1 cellular context compared by ENCODE assay signal in the genomic region with DNA sequence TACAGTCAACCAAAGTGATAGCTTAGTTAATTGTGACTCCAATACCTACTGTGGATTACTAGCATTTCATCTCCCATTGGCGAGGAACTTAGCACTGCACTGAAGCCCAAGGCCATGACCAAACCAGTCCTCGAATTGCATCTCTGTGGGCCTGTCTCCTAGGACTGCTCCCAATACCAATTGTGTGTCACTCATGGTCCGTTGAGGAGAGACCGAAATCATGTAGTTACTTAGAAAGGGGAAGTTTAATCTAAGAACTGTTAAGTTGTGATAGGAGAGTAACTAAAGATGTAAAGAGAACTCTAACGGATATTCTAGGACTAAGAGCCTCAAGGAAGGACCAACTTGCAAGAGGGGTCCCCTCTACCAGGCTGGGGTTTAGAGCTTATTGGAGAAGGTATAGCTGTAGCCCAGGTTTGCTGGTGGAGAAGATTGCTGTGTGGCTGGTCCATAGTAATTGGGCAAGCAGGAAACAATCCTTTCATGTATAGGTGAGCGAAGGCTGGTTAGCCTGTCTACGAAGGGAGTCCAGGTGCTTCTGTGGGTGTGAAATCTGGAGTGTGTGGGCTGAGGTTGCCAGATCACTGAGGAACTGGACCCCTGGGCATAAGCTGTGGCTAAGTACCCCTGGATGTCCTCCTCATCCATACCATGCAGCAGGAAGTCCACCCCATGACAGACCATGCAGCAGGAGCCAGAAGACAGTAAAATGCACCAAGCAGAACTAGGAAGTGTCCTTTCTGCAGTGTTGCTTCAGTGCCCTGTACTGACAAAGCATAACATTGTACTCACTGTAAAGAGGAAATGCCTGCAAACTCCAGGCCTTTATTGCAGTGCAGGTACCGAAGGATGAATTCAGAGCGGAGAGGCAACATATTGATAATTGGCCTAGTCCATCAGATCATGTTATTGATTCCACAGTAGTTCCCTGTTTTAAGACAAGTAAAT.
TF ChIP-seq lines count a peak whose summit lies in the region.

No MANE protein-coding gene starts in this region.

TF ChIP-seq in K562, 482 proteins besides CTCF, POLR2A, EP300 and RAD21 (continued from another document):
- TF ChIP-seq ZNF318 (IDR thresholded peaks at IDR 0.05; ENCODE audit: borderline replicate concordance in 1 of 2, low read depth in 1 of 2) (no peak), PKNOX1 (IDR thresholded peaks at IDR 0.05) (peak; percentile 42; the same call in 1 of the 2 replicates), ZNF780A (CRISPR knock-in tag; IDR thresholded peaks at IDR 0.05) (no peak), SPI1 (IDR thresholded peaks at IDR 0.05; ENCODE audit: borderline replicate concordance, low read depth, low read length) (peak; percentile 44; the same call in 1 of the 2 replicates)
- TF ChIP-seq, protein P1, sequence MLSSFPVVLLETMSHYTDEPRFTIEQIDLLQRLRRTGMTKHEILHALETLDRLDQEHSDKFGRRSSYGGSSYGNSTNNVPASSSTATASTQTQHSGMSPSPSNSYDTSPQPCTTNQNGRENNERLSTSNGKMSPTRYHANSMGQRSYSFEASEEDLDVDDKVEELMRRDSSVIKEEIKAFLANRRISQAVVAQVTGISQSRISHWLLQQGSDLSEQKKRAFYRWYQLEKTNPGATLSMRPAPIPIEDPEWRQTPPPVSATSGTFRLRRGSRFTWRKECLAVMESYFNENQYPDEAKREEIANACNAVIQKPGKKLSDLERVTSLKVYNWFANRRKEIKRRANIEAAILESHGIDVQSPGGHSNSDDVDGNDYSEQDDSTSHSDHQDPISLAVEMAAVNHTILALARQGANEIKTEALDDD (IDR thresholded peaks at IDR 0.05), result peak; percentile 69
